ENCODE assay signal across 22 cellular contexts in genomic region chr4:154606728-154607723, GRCh38. TPM values are rescaled to one million over a fixed set of nuclear protein-coding genes. Genes with fewer than 3 reads are reported as not detected.
DNase-seq lines count a peak whose midpoint lies in the region; ATAC-seq, FAIRE-seq and TF ChIP-seq lines count a peak whose summit lies in the region.
"Had no signal": no experiment of that assay in that cellular context is flagged by ENCODE, and none has a peak within 500 bp of the region (broad histone marks: within the 10 kb centered on the region; RNA-seq: fewer than 3 reads in every experiment).

No MANE protein-coding gene starts in this region.

- H3K4me3 ChIP-seq in hepatocyte = no peak overlapping the region
- H3K4me3 ChIP-seq in HepG2 (replicated peaks in 1 of 3; ENCODE audit: insufficient read depth in 1 of 3, low read depth in 2 of 3, low read length in 3 of 3) = peak overlapping the region in 2 of 3 experiments; percentile 5 to 7; a peak in 3 of 6 replicates
- no peak overlapping the region for H3K4me3 ChIP-seq in lung
- peak overlapping the region; percentile 14 for H3K4me3 ChIP-seq in upper lobe of right lung
- H3K4me3 ChIP-seq: A549 had no signal

- in situ Hi-C loops in HepG2 (cut with HindIII; ENCODE audit: extremely low pct_ligation_motif_present, low pct_unique_long_range_greater_than_20kb) = no loop called here

- TF ChIP-seq POLR2A in HepG2 (IDR thresholded peaks at IDR 0.05; ENCODE audit: insufficient read depth in 1 of 2, low read depth in 2 of 2, low read length in 2 of 2) = peak; percentile 40 to 45; a peak in 2 of 4 replicates

- no peak overlapping the region for H3K9ac ChIP-seq in HepG2 (ENCODE audit: insufficient read depth, low read depth, low read length)

- H3K27ac ChIP-seq in hepatocyte (no peak overlapping the region), HepG2 (ENCODE audit: extremely low read length, insufficient read depth, low read length) (no peak overlapping the region), lung (ENCODE audit: low read depth in 1 of 2, low read length in 1 of 2) (no peak overlapping the region), upper lobe of right lung (no peak overlapping the region)
- H3K27ac ChIP-seq: A549 had no signal

- no peak for TF ChIP-seq RAD21 in HepG2 (CRISPR knock-in tag; IDR thresholded peaks at IDR 0.05)

- ATAC-seq in HepG2 = no peak
- peak; percentile 9 for ATAC-seq in lung (ENCODE audit: insufficient read depth, low FRiP score)
- ATAC-seq in upper lobe of right lung = peak; percentile 32
- ATAC-seq in left cardiac atrium = no peak
- ATAC-seq: A549 had no signal

- 83% methylated on average over 6 of the region's 6 CpGs for WGBS in hepatocyte (ENCODE audit: low lambda C conversion rate, missing lambda C conversion rate)
- WGBS in HepG2 (ENCODE audit: low lambda C conversion rate) = 97% methylated on average over 6 of the region's 6 CpGs
- 92 to 94% methylated on average over 6 of the region's 6 CpGs for WGBS in lung, 2 donors

- CTCF ChIA-PET in HepG2 (lab: Yijun Ruan, JAX; ENCODE audit: low intra/inter-chr PET ratio, low total read pairs) = no interaction called here

- TF ChIP-seq CTCF in hepatocyte (IDR thresholded peaks at IDR 0.05; ENCODE audit: poor library complexity) (no peak), HepG2 (CRISPR knock-in tag; IDR thresholded peaks at IDR 0.05) (no peak), lung (IDR thresholded peaks at IDR 0.05; ENCODE audit: control extremely low read depth, extremely low read depth) (no peak), upper lobe of right lung (IDR thresholded peaks at IDR 0.05) (no peak)

- no peaks in the 10 kb centered on the region for H4K20me1 ChIP-seq in hepatocyte (ENCODE audit: insufficient read depth, poor library complexity, severe bottlenecking)
- no peaks in the 10 kb centered on the region; the same call in 1 of the 2 replicates for H4K20me1 ChIP-seq in HepG2 (ENCODE audit: insufficient read depth, low read length)

- FAIRE-seq in HepG2 (lab: Jason Lieb, UNC) = no peak
- FAIRE-seq: A549, G401.6, GM12892 had no signal

- H3K27me3 ChIP-seq in hepatocyte (no peaks in the 10 kb centered on the region), HepG2 (ENCODE audit: control insufficient read depth in 1 of 2, insufficient read depth in 2 of 2, low read length in 2 of 2) (no peaks in the 10 kb centered on the region), lung (ENCODE audit: control insufficient read depth, insufficient read depth) (no peaks in the 10 kb centered on the region), upper lobe of right lung (no peaks in the 10 kb centered on the region)

- H3K36me3 ChIP-seq in hepatocyte (replicated peaks; ENCODE audit: insufficient read depth, low read depth) = no peaks in the 10 kb centered on the region
- H3K36me3 ChIP-seq in HepG2 (replicated peaks in 1 of 2; ENCODE audit: control insufficient read depth in 1 of 2, insufficient read depth in 2 of 2, low read length in 2 of 2) = peaks cover 2 to 47% of the 10 kb centered on the region in 2 experiments; a peak in 4 of 5 replicates
- H3K36me3 ChIP-seq in lung (ENCODE audit: control insufficient read depth in 2 of 2, insufficient read depth in 2 of 2, low read length in 2 of 2) = no peaks in the 10 kb centered on the region
- no peaks in the 10 kb centered on the region for H3K36me3 ChIP-seq in upper lobe of right lung

- no TSS peak for BruUV-seq in HepG2 (replicated peaks; lab: Mats Ljungman, UMichigan)

- H2AFZ ChIP-seq in hepatocyte = no peak overlapping the region
- no peak overlapping the region for H2AFZ ChIP-seq in HepG2 (ENCODE audit: low read length)

- no peaks in the 10 kb centered on the region for H3K4me1 ChIP-seq in hepatocyte (ENCODE audit: insufficient read depth)
- peaks cover 70% of the 10 kb centered on the region for H3K4me1 ChIP-seq in HepG2 (ENCODE audit: insufficient read depth, low read length)
- H3K4me1 ChIP-seq in lung (ENCODE audit: control insufficient read depth in 2 of 2, insufficient read depth in 2 of 2, low read length in 2 of 2) = no peaks in the 10 kb centered on the region
- H3K4me1 ChIP-seq in upper lobe of right lung = no peaks in the 10 kb centered on the region

- H3K79me2 ChIP-seq in hepatocyte (peaks cover 32% of the 10 kb centered on the region), HepG2 (ENCODE audit: insufficient read depth, low read length) (peaks cover 43% of the 10 kb centered on the region)

- no peak for TF ChIP-seq EP300 in HepG2 (IDR thresholded peaks at IDR 0.05; ENCODE audit: low read depth in 2 of 2, low read length in 2 of 2)
- no peak for TF ChIP-seq EP300 in HepG2 (CRISPR knock-in tag; IDR thresholded peaks at IDR 0.05; ENCODE audit: borderline replicate concordance)

- H3K4me2 ChIP-seq in hepatocyte (peak overlapping the region; percentile 63), HepG2 (ENCODE audit: low read depth, low read length) (peak overlapping the region; percentile 73)
- H3K4me2 ChIP-seq: A549 had no signal

- POLR2A ChIA-PET in HepG2 (lab: Yijun Ruan, JAX) = interaction anchor here (1.4 to 15.2 kb wide), 6 partner anchors 9 to 48 kb away, joined by 7 to 468 read pairs (median 22); partner anchors contain the start of genes FGA and FGB

- DNase-seq in hepatocyte (ENCODE audit: low spot score) = no peak
- DNase-seq in HepG2 (ENCODE audit: low spot score) = no peak
- DNase-seq in lung (ENCODE audit: low spot score) = no peak
- DNase-seq in upper lobe of right lung = no peak
- DNase-seq in NCI-H82 (lab: John Stamatoyannopoulos, UW) = no peak
- DNase-seq in left cardiac atrium = no peak
- DNase-seq in DMS 273 (lab: John Stamatoyannopoulos, UW; ENCODE audit: unreplicated experiment) = no peak
- DNase-seq: 8988T; ACHN; C1 segment of cervical spinal cord; Calu3; CD4-positive, alpha-beta memory T cell; COR-L47; DMS153; DND-41; GOT3; H7; HCEC 1CT had no signal

- H3K9me3 ChIP-seq in hepatocyte (ENCODE audit: low read depth) (no peaks in the 10 kb centered on the region), HepG2 (ENCODE audit: low read length) (no peaks in the 10 kb centered on the region), lung (ENCODE audit: control insufficient read depth in 2 of 2, insufficient read depth in 1 of 2, low read length in 1 of 2) (no peaks in the 10 kb centered on the region), upper lobe of right lung (no peaks in the 10 kb centered on the region)
- H3K9me3 ChIP-seq: A549 had no signal

- intact Hi-C loops in HepG2 (cut with micrococcal nuclease; ENCODE audit: unreplicated experiment) (no loop called here), upper lobe of right lung (cut with DNase I) (no loop called here), left cardiac atrium (cut with DNase I) (no loop called here)

- no peaks in the 10 kb centered on the region for H3K9me2 ChIP-seq in hepatocyte (replicated peaks; ENCODE audit: insufficient read depth)

RNA-seq across cellular contexts. Expression of gene FGG, which starts 5.4 kb away (rescaled TPM):
- total RNA-seq in hepatocyte = 1,531 and 1,684 TPM in 2 replicates
- polyA plus RNA-seq in hepatocyte = 1,125 and 1,415 TPM in 2 replicates
- total RNA-seq in HepG2 (2016; rRNA removed; fragmentation: Illumina TruSeq; extraction: Trizol) = 1,495 and 2,423 TPM in 2 replicates
- total RNA-seq in HepG2 (2016; cell fraction: cytosol; rRNA removed; fragmentation: Illumina TruSeq; extraction: Trizol; ENCODE audit: low read depth) = 401 and 461 TPM in 2 replicates
- 1,449 and 2,438 TPM in 2 replicates for total RNA-seq in HepG2 (2016; cell fraction: insoluble cytoplasmic fraction; rRNA removed; fragmentation: Illumina TruSeq; extraction: Trizol)
- 624 and 702 TPM in 2 replicates for total RNA-seq in HepG2 (2016; cell fraction: membrane; rRNA removed; fragmentation: Illumina TruSeq; extraction: Trizol)
- 2,130 and 2,392 TPM in 2 replicates for total RNA-seq in HepG2 (2016; cell fraction: nucleus; rRNA removed; fragmentation: Illumina TruSeq; extraction: Trizol)
- 1,030 and 1,037 TPM in 2 replicates for polyA plus RNA-seq in HepG2 (2011; rRNA removed)
- polyA plus RNA-seq in HepG2 (2011; cell fraction: cytosol; rRNA removed) = 571 and 1,106 TPM in 2 replicates
- 235 and 339 TPM in 2 replicates for polyA plus RNA-seq in HepG2 (2011; cell fraction: nucleus; rRNA removed)
- polyA plus RNA-seq in HepG2 (2012) = 1,249 and 1,529 TPM in 2 replicates
- polyA plus RNA-seq in HepG2 (2016; cell fraction: cytosol; fragmentation: Illumina TruSeq; extraction: Trizol; ENCODE audit: low read depth) = 421 and 430 TPM in 2 replicates
- polyA plus RNA-seq in HepG2 (2016; cell fraction: insoluble cytoplasmic fraction; fragmentation: Illumina TruSeq; extraction: Trizol; ENCODE audit: low read depth) = 1,324 and 1,381 TPM in 2 replicates
- polyA plus RNA-seq in HepG2 (2016; cell fraction: membrane; fragmentation: Illumina TruSeq; extraction: Trizol; ENCODE audit: low read depth) = 463 and 496 TPM in 2 replicates
- polyA plus RNA-seq in HepG2 (2016; cell fraction: nucleus; fragmentation: Illumina TruSeq; extraction: Trizol; ENCODE audit: insufficient read depth, low read depth) = 2,640 and 2,884 TPM in 2 replicates
- 0.72 and 295 TPM in 2 replicates for polyA minus RNA-seq in HepG2 (2011; rRNA and poly(A)+ RNA removed; ENCODE audit: low replicate concordance)
- 285 and 453 TPM in 2 replicates for polyA minus RNA-seq in HepG2 (2011; cell fraction: cytosol; rRNA and poly(A)+ RNA removed)
- 263 and 473 TPM in 2 replicates for polyA minus RNA-seq in HepG2 (2011; cell fraction: nucleus; rRNA and poly(A)+ RNA removed)
- total RNA-seq in lung = 100 to 1,000 TPM in 1 of 2 donors, under 1 TPM in 1; 0.91 to 172 TPM
- 10 to 100 TPM; 32.8 to 33.2 TPM for polyA plus RNA-seq in lung
- 515 TPM for total RNA-seq in upper lobe of right lung
- under 1 TPM; 0.24 to 0.42 TPM for total RNA-seq in left cardiac atrium
- total RNA-seq: CD4-positive, alpha-beta memory T cell; H7 had no signal
- polyA plus RNA-seq: BJ; CD4-positive, alpha-beta memory T cell had no signal

RNA-seq across cellular contexts. Expression of gene FGA, which starts 16.5 kb away (rescaled TPM):
- total RNA-seq in hepatocyte (1,189 and 1,239 TPM in 2 replicates), HepG2 (2016; rRNA removed; fragmentation: Illumina TruSeq; extraction: Trizol) (743 and 1,523 TPM in 2 replicates), lung (10 to 100 TPM in 1 of 2 donors, 1 to 10 TPM in 1; 1.4 to 56.1 TPM), upper lobe of right lung (39.5 TPM), left cardiac atrium (under 1 TPM; 0.47 TPM)
- polyA plus RNA-seq in hepatocyte (446 and 579 TPM in 2 replicates), HepG2 (2011; rRNA removed) (640 and 755 TPM in 2 replicates), lung (10 to 100 TPM; 13.1 to 17.3 TPM)
- 63.8 and 68.9 TPM in 2 replicates for total RNA-seq in HepG2 (2016; cell fraction: cytosol; rRNA removed; fragmentation: Illumina TruSeq; extraction: Trizol; ENCODE audit: low read depth)
- total RNA-seq in HepG2 (2016; cell fraction: insoluble cytoplasmic fraction; rRNA removed; fragmentation: Illumina TruSeq; extraction: Trizol) = 698 and 1,531 TPM in 2 replicates
- 131 and 151 TPM in 2 replicates for total RNA-seq in HepG2 (2016; cell fraction: membrane; rRNA removed; fragmentation: Illumina TruSeq; extraction: Trizol)
- 1,165 and 1,343 TPM in 2 replicates for total RNA-seq in HepG2 (2016; cell fraction: nucleus; rRNA removed; fragmentation: Illumina TruSeq; extraction: Trizol)
- 361 and 711 TPM in 2 replicates for polyA plus RNA-seq in HepG2 (2011; cell fraction: cytosol; rRNA removed)
- polyA plus RNA-seq in HepG2 (2011; cell fraction: nucleus; rRNA removed) = 219 and 306 TPM in 2 replicates
- polyA plus RNA-seq in HepG2 (2012) = 1,090 and 1,341 TPM in 2 replicates
- 52.4 and 61.1 TPM in 2 replicates for polyA plus RNA-seq in HepG2 (2016; cell fraction: cytosol; fragmentation: Illumina TruSeq; extraction: Trizol; ENCODE audit: low read depth)
- 573 and 576 TPM in 2 replicates for polyA plus RNA-seq in HepG2 (2016; cell fraction: insoluble cytoplasmic fraction; fragmentation: Illumina TruSeq; extraction: Trizol; ENCODE audit: low read depth)
- polyA plus RNA-seq in HepG2 (2016; cell fraction: membrane; fragmentation: Illumina TruSeq; extraction: Trizol; ENCODE audit: low read depth) = 76.3 and 93.7 TPM in 2 replicates
- 1,268 and 1,352 TPM in 2 replicates for polyA plus RNA-seq in HepG2 (2016; cell fraction: nucleus; fragmentation: Illumina TruSeq; extraction: Trizol; ENCODE audit: insufficient read depth, low read depth)
- polyA minus RNA-seq in HepG2 (2011; rRNA and poly(A)+ RNA removed; ENCODE audit: low replicate concordance) = 0.40 and 296 TPM in 2 replicates
- polyA minus RNA-seq in HepG2 (2011; cell fraction: cytosol; rRNA and poly(A)+ RNA removed) = 327 and 562 TPM in 2 replicates
- polyA minus RNA-seq in HepG2 (2011; cell fraction: nucleus; rRNA and poly(A)+ RNA removed) = 245 and 404 TPM in 2 replicates
- total RNA-seq: Calu3; CD4-positive, alpha-beta memory T cell; H7 had no signal
- polyA plus RNA-seq: BJ; CD4-positive, alpha-beta memory T cell had no signal

RNA-seq across cellular contexts. Expression of gene FGB, which starts 44.2 kb away (rescaled TPM):
- total RNA-seq in hepatocyte = 1,901 and 1,953 TPM in 2 replicates
- 1,888 and 2,096 TPM in 2 replicates for polyA plus RNA-seq in hepatocyte
- 408 and 784 TPM in 2 replicates for total RNA-seq in HepG2 (2016; rRNA removed; fragmentation: Illumina TruSeq; extraction: Trizol)
- total RNA-seq in HepG2 (2016; cell fraction: cytosol; rRNA removed; fragmentation: Illumina TruSeq; extraction: Trizol; ENCODE audit: low read depth) = 56.7 and 69.7 TPM in 2 replicates
- 374 and 784 TPM in 2 replicates for total RNA-seq in HepG2 (2016; cell fraction: insoluble cytoplasmic fraction; rRNA removed; fragmentation: Illumina TruSeq; extraction: Trizol)
- total RNA-seq in HepG2 (2016; cell fraction: membrane; rRNA removed; fragmentation: Illumina TruSeq; extraction: Trizol) = 96.6 and 132 TPM in 2 replicates
- total RNA-seq in HepG2 (2016; cell fraction: nucleus; rRNA removed; fragmentation: Illumina TruSeq; extraction: Trizol) = 538 and 629 TPM in 2 replicates
- 226 and 273 TPM in 2 replicates for polyA plus RNA-seq in HepG2 (2011; rRNA removed)
- polyA plus RNA-seq in HepG2 (2011; cell fraction: cytosol; rRNA removed) = 107 and 238 TPM in 2 replicates
- 60.1 and 85.7 TPM in 2 replicates for polyA plus RNA-seq in HepG2 (2011; cell fraction: nucleus; rRNA removed)
- 449 and 489 TPM in 2 replicates for polyA plus RNA-seq in HepG2 (2012)
- polyA plus RNA-seq in HepG2 (2016; cell fraction: cytosol; fragmentation: Illumina TruSeq; extraction: Trizol; ENCODE audit: low read depth) = 53.8 and 63.1 TPM in 2 replicates
- 379 and 391 TPM in 2 replicates for polyA plus RNA-seq in HepG2 (2016; cell fraction: insoluble cytoplasmic fraction; fragmentation: Illumina TruSeq; extraction: Trizol; ENCODE audit: low read depth)
- polyA plus RNA-seq in HepG2 (2016; cell fraction: membrane; fragmentation: Illumina TruSeq; extraction: Trizol; ENCODE audit: low read depth) = 70.9 and 94.9 TPM in 2 replicates
- polyA plus RNA-seq in HepG2 (2016; cell fraction: nucleus; fragmentation: Illumina TruSeq; extraction: Trizol; ENCODE audit: insufficient read depth, low read depth) = 850 and 880 TPM in 2 replicates
- polyA minus RNA-seq in HepG2 (2011; rRNA and poly(A)+ RNA removed; ENCODE audit: low replicate concordance) = 57.2 TPM in 1 of 2 replicates, not detected in the other
- polyA minus RNA-seq in HepG2 (2011; cell fraction: cytosol; rRNA and poly(A)+ RNA removed) = 69.4 and 146 TPM in 2 replicates
- polyA minus RNA-seq in HepG2 (2011; cell fraction: nucleus; rRNA and poly(A)+ RNA removed) = 65.9 and 110 TPM in 2 replicates
- 1 to 10 TPM in 1 of 2 donors, under 1 TPM in 1; 0.28 to 1.8 TPM for total RNA-seq in lung
- polyA plus RNA-seq in lung = under 1 TPM; 0.28 to 0.39 TPM
- total RNA-seq in upper lobe of right lung = 1.2 TPM
- under 1 TPM; 0.21 to 0.32 TPM for total RNA-seq in left cardiac atrium
- total RNA-seq: CD4-positive, alpha-beta memory T cell; H7 had no signal
- polyA plus RNA-seq: BJ; CD4-positive, alpha-beta memory T cell had no signal

RNA-seq across cellular contexts. Expression of gene PLRG1, which starts 56.8 kb away (rescaled TPM):
- total RNA-seq in hepatocyte (63.9 and 67.3 TPM in 2 replicates), HepG2 (2016; rRNA removed; fragmentation: Illumina TruSeq; extraction: Trizol) (110 and 177 TPM in 2 replicates), lung (10 to 100 TPM; 61.4 to 62.6 TPM), upper lobe of right lung (68.8 TPM), left cardiac atrium (10 to 100 TPM; 43.2 to 51.0 TPM)
- polyA plus RNA-seq in hepatocyte (54.4 and 60.0 TPM in 2 replicates), HepG2 (2011; rRNA removed) (63.2 and 77.3 TPM in 2 replicates), lung (10 to 100 TPM; 47.0 to 59.7 TPM)
- total RNA-seq in HepG2 (2016; cell fraction: cytosol; rRNA removed; fragmentation: Illumina TruSeq; extraction: Trizol; ENCODE audit: low read depth) = 15.5 and 18.0 TPM in 2 replicates
- total RNA-seq in HepG2 (2016; cell fraction: insoluble cytoplasmic fraction; rRNA removed; fragmentation: Illumina TruSeq; extraction: Trizol) = 117 and 184 TPM in 2 replicates
- 30.7 and 37.3 TPM in 2 replicates for total RNA-seq in HepG2 (2016; cell fraction: membrane; rRNA removed; fragmentation: Illumina TruSeq; extraction: Trizol)
- 71.1 and 72.1 TPM in 2 replicates for total RNA-seq in HepG2 (2016; cell fraction: nucleus; rRNA removed; fragmentation: Illumina TruSeq; extraction: Trizol)
- polyA plus RNA-seq in HepG2 (2011; cell fraction: cytosol; rRNA removed) = 41.6 and 48.8 TPM in 2 replicates
- polyA plus RNA-seq in HepG2 (2011; cell fraction: nucleus; rRNA removed) = 44.8 and 48.6 TPM in 2 replicates
- polyA plus RNA-seq in HepG2 (2012) = 49.6 and 59.5 TPM in 2 replicates
- 13.7 and 18.4 TPM in 2 replicates for polyA plus RNA-seq in HepG2 (2016; cell fraction: cytosol; fragmentation: Illumina TruSeq; extraction: Trizol; ENCODE audit: low read depth)
- polyA plus RNA-seq in HepG2 (2016; cell fraction: insoluble cytoplasmic fraction; fragmentation: Illumina TruSeq; extraction: Trizol; ENCODE audit: low read depth) = 142 and 150 TPM in 2 replicates
- 18.9 and 20.9 TPM in 2 replicates for polyA plus RNA-seq in HepG2 (2016; cell fraction: membrane; fragmentation: Illumina TruSeq; extraction: Trizol; ENCODE audit: low read depth)
- 82.5 and 87.2 TPM in 2 replicates for polyA plus RNA-seq in HepG2 (2016; cell fraction: nucleus; fragmentation: Illumina TruSeq; extraction: Trizol; ENCODE audit: insufficient read depth, low read depth)
- 54.9 and 71.4 TPM in 2 replicates for polyA minus RNA-seq in HepG2 (2011; rRNA and poly(A)+ RNA removed; ENCODE audit: low replicate concordance)
- 33.8 and 40.5 TPM in 2 replicates for polyA minus RNA-seq in HepG2 (2011; cell fraction: cytosol; rRNA and poly(A)+ RNA removed)
- polyA minus RNA-seq in HepG2 (2011; cell fraction: nucleus; rRNA and poly(A)+ RNA removed) = 50.3 and 76.6 TPM in 2 replicates

Comparison
In these comparisons a context has a peak if more than half of its experiments do, and no peak if none do; other contexts are left out.
1. H3K4me3 ChIP-seq: peak in HepG2 (2 of 3) and upper lobe of right lung (single experiment); none in hepatocyte (single experiment) and lung (single experiment).
2. ATAC-seq: peak in lung (single experiment) and upper lobe of right lung (single experiment); none in HepG2 (single experiment) and left cardiac atrium (0 of 2).
3. RNA of gene FGB, which starts 44.2 kb away (total RNA-seq): 1,901 to 1,953 TPM in hepatocyte and 56.7 to 784 TPM in HepG2; 0.28 to 1.8 TPM in lung, 1.2 TPM in upper lobe of right lung (single experiment) and 0.21 to 0.32 TPM in left cardiac atrium; every median in the first group is over 10 times any median in the second.